4 cellular contexts compared by ENCODE assay signal in genomic region chrX:25166145-25166544, GRCh38.
TF ChIP-seq lines count a peak whose summit lies in the region.

No MANE protein-coding gene starts in this region.

TF ChIP-seq in A549, 52 proteins besides CTCF, POLR2A, EP300 and RAD21:
- TF ChIP-seq MAFK (IDR thresholded peaks at IDR 0.05; ENCODE audit: partially characterized antibody): peak; percentile 8
- TF ChIP-seq CHD2 (IDR thresholded peaks at IDR 0.05; ENCODE audit: low read length, partially characterized antibody): no peak

TF ChIP-seq in IMR-90, 13 proteins besides CTCF, POLR2A, EP300 and RAD21:
- peak; percentile 52 for TF ChIP-seq MAFK (IDR thresholded peaks at IDR 0.05; ENCODE audit: low read depth, low read length)
- no peak for TF ChIP-seq SMC3 (IDR thresholded peaks at IDR 0.05; ENCODE audit: low read depth, low read length)

TF ChIP-seq in K562, 482 proteins besides CTCF, POLR2A, EP300 and RAD21:
- TF ChIP-seq BRD9 (IDR thresholded peaks at IDR 0.05; ENCODE audit: low read depth, partially characterized antibody) (no peak), EHMT2 (IDR thresholded peaks at IDR 0.05) (no peak), DNMT1 (IDR thresholded peaks at IDR 0.05) (no peak), ZNF316 (IDR thresholded peaks at IDR 0.05) (peak; percentile 32)

TF ChIP-seq in SK-N-SH, 30 proteins besides CTCF, POLR2A, EP300 and RAD21:
- TF ChIP-seq JUND (IDR thresholded peaks at IDR 0.05) (no peak), CHD2 (IDR thresholded peaks at IDR 0.05; ENCODE audit: low read length, partially characterized antibody) (no peak), NRF1 (IDR thresholded peaks at IDR 0.05; ENCODE audit: low read depth, low read length) (no peak), IRF3 (IDR thresholded peaks at IDR 0.05; ENCODE audit: low read depth, low read length) (no peak), SMC3 (IDR thresholded peaks at IDR 0.05; ENCODE audit: low read depth, low read length) (no peak), USF2 (IDR thresholded peaks at IDR 0.05; ENCODE audit: borderline replicate concordance, low read depth, low read length) (no peak), POLR2AphosphoS5 (IDR thresholded peaks at IDR 0.05; ENCODE audit: low read depth, low read length) (no peak), RXRA (IDR thresholded peaks at IDR 0.05; ENCODE audit: borderline replicate concordance, low read depth) (no peak), NFIC (IDR thresholded peaks at IDR 0.05; ENCODE audit: borderline replicate concordance) (no peak), FOXM1 (IDR thresholded peaks at IDR 0.05; ENCODE audit: low read depth) (no peak), FOXJ3 (CRISPR knock-in tag; IDR thresholded peaks at IDR 0.05) (no peak), USF1 (IDR thresholded peaks at IDR 0.05; ENCODE audit: borderline replicate concordance, low read depth) (no peak), RCOR1 (IDR thresholded peaks at IDR 0.05; ENCODE audit: low read length) (no peak)
